ENCODE assay signal across 9 cellular contexts in genomic region chr2:119011162-119011909, GRCh38.
DNase-seq lines count a peak whose midpoint lies in the region; ATAC-seq and TF ChIP-seq lines count a peak whose summit lies in the region.
"Had no signal": no experiment of that assay in that cellular context is flagged by ENCODE, and none has a peak within 500 bp of the region (broad histone marks: within the 10 kb centered on the region; RNA-seq: fewer than 3 reads in every experiment).

No MANE protein-coding gene starts in this region.

- no peak for TF ChIP-seq EP300 in gastroesophageal sphincter (IDR thresholded peaks at IDR 0.05)
- no peak for TF ChIP-seq EP300 in ovary (IDR thresholded peaks at IDR 0.05)

- H3K9me3 ChIP-seq in gastroesophageal sphincter, result no peaks in the 10 kb centered on the region
- no peaks in the 10 kb centered on the region for H3K9me3 ChIP-seq in ovary

- H3K36me3 ChIP-seq in GM06990 (ENCODE audit: control insufficient read depth, insufficient read depth, low read length), result no peaks in the 10 kb centered on the region
- H3K36me3 ChIP-seq in gastroesophageal sphincter, result no peaks in the 10 kb centered on the region
- H3K36me3 ChIP-seq in ovary, result no peaks in the 10 kb centered on the region

- H3K4me1 ChIP-seq in gastroesophageal sphincter, result peaks cover 0 to 8% (median 0%) of the 10 kb centered on the region in 3 donors
- no peaks in the 10 kb centered on the region for H3K4me1 ChIP-seq in ovary (ENCODE audit: insufficient read depth)

- ATAC-seq in HG03442 (IDR thresholded peaks at IDR 0.05; ENCODE audit: unreplicated experiment) (peak; percentile 58), SK-N-SH treated with all-trans-retinoic acid at 6 μM for 48 hours (peak; percentile 97), gastroesophageal sphincter (peak; percentile 39), GM18867 (IDR thresholded peaks at IDR 0.05; ENCODE audit: unreplicated experiment) (no peak), GM21360 (IDR thresholded peaks at IDR 0.05; ENCODE audit: unreplicated experiment) (no peak)

- H3K4me3 ChIP-seq in GM06990 (replicated peaks; ENCODE audit: low read depth, low read length), result no peak overlapping the region
- no peak overlapping the region for H3K4me3 ChIP-seq in gastroesophageal sphincter
- no peak overlapping the region for H3K4me3 ChIP-seq in ovary
- H3K4me3 ChIP-seq: skin epidermis had no signal

- no peak overlapping the region for H3K27ac ChIP-seq in gastroesophageal sphincter
- no peak overlapping the region for H3K27ac ChIP-seq in ovary
- H3K27ac ChIP-seq: skin epidermis had no signal

- intact Hi-C loops in ovary (cut with DNase I), result loop anchor here in 1 of 4 donors (5.0 to 10.0 kb wide), 2 partner anchors 276 to 463 kb away; no protein-coding TSS in a partner anchor

- TF ChIP-seq CTCF in GM06990 (IDR thresholded peaks at IDR 0.05; ENCODE audit: insufficient read depth, low read length, poor library complexity, severe bottlenecking) (peak; percentile 31), gastroesophageal sphincter (IDR thresholded peaks at IDR 0.05) (peak in 3 of 4 experiments; percentile 32 to 62 (median 34)), ovary (IDR thresholded peaks at IDR 0.05) (peak; percentile 20 to 64 (median 54))

- TF ChIP-seq POLR2A in gastroesophageal sphincter (IDR thresholded peaks at IDR 0.05) (no peak), ovary (IDR thresholded peaks at IDR 0.05) (no peak)

- DNase-seq in GM06990 (ENCODE audit: extremely low read depth, insufficient read length) (peak; percentile 21), ovary (peak in 4 of 5 donors; percentile 46 to 73 (median 58)), NCI-H187 (lab: John Stamatoyannopoulos, UW) (no peak)

- H3K27me3 ChIP-seq in GM06990 (replicated peaks; ENCODE audit: control insufficient read depth, insufficient read depth, low read length) (peaks cover 1% of the 10 kb centered on the region), gastroesophageal sphincter (peaks cover 50% of the 10 kb centered on the region), ovary (no peaks in the 10 kb centered on the region)

- 0 to 6% methylated on average over 2 to 6 of the region's 38 CpGs for WGBS in gastroesophageal sphincter (ENCODE audit: low coverage in 1 of 2), 2 donors
- WGBS in ovary, 3 donors, result 5 to 7% (median 6%) methylated on average over 34 to 38 of the region's 38 CpGs

TF ChIP-seq in SK-N-SH treated with all-trans-retinoic acid at 6 μM for 48 hours, 23 proteins besides CTCF, POLR2A, EP300 and RAD21:
- TF ChIP-seq CSRNP3 (CRISPR knock-in tag; IDR thresholded peaks at IDR 0.05), result no peak
- TF ChIP-seq TCF4 (CRISPR knock-in tag; IDR thresholded peaks at IDR 0.05; ENCODE audit: borderline replicate concordance), result no peak
- TF ChIP-seq ZFP3 (CRISPR knock-in tag; IDR thresholded peaks at IDR 0.05), result no peak
- TF ChIP-seq, protein P1, sequence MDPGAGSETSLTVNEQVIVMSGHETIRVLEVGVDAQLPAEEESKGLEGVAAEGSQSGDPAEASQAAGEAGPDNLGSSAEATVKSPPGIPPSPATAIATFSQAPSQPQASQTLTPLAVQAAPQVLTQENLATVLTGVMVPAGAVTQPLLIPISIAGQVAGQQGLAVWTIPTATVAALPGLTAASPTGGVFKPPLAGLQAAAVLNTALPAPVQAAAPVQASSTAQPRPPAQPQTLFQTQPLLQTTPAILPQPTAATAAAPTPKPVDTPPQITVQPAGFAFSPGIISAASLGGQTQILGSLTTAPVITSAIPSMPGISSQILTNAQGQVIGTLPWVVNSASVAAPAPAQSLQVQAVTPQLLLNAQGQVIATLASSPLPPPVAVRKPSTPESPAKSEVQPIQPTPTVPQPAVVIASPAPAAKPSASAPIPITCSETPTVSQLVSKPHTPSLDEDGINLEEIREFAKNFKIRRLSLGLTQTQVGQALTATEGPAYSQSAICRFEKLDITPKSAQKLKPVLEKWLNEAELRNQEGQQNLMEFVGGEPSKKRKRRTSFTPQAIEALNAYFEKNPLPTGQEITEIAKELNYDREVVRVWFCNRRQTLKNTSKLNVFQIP (CRISPR knock-in tag; IDR thresholded peaks at IDR 0.05; ENCODE audit: borderline replicate concordance, low read depth), result no peak
- TF ChIP-seq CSDC2 (CRISPR knock-in tag; IDR thresholded peaks at IDR 0.05), result no peak

Comparison
In these comparisons a context has a peak if more than half of its experiments do, and no peak if none do; other contexts are left out.
1. DNase-seq: peak in GM06990 (single experiment) and ovary (4 of 5); none in NCI-H187 (0 of 2).
2. ATAC-seq: peak in HG03442 (single experiment), SK-N-SH treated with all-trans-retinoic acid at 6 μM for 48 hours (single experiment) and gastroesophageal sphincter (single experiment); none in GM18867 (single experiment) and GM21360 (single experiment).
3. Peak in every context shown above with its lines, with median percentiles within 50 percentile points of each other: CTCF ChIP-seq.